ENCODE assay signal across 12 cellular contexts in genomic region chr3:123143669-123144411, GRCh38. TPM values are rescaled to one million over a fixed set of nuclear protein-coding genes. Genes with fewer than 3 reads are reported as not detected.
DNase-seq lines count a peak whose midpoint lies in the region; ATAC-seq lines count a peak whose summit lies in the region.
"Had no signal": no experiment of that assay in that cellular context is flagged by ENCODE, and none has a peak within 500 bp of the region (broad histone marks: within the 10 kb centered on the region; RNA-seq: fewer than 3 reads in every experiment).

No MANE protein-coding gene starts in this region.

- no peak overlapping the region for H3K4me3 ChIP-seq in HUES48 (ENCODE audit: low read depth, low read length)
- no peak overlapping the region for H3K4me3 ChIP-seq in SK-N-MC

- H3K4me3 Mint-ChIP-seq in activated CD8-positive, alpha-beta memory T cell treated with anti-CD3 and anti-CD28 coated beads, Interleukin-2, amount 10 ng/mL, durations not matched to agents 7 days and 5 days: no peak overlapping the region
- H3K4me3 Mint-ChIP-seq: activated T-cell treated with anti-CD3 and anti-CD28 coated beads, Interleukin-2, amount 50 U/mL, for 4 hours had no signal

- H3K36me3 ChIP-seq in HUES48 (ENCODE audit: control insufficient read depth, insufficient read depth, low read length): peaks cover 37% of the 10 kb centered on the region
- H3K36me3 ChIP-seq in SK-N-MC (ENCODE audit: insufficient read depth, low read length): peaks cover 73% of the 10 kb centered on the region

- H3K36me3 Mint-ChIP-seq in activated CD8-positive, alpha-beta memory T cell treated with anti-CD3 and anti-CD28 coated beads, Interleukin-2, amount 10 ng/mL, durations not matched to agents 7 days and 5 days: peaks cover 10% of the 10 kb centered on the region

- ATAC-seq in activated CD8-positive, alpha-beta memory T cell treated with anti-CD3 and anti-CD28 coated beads, Interleukin-2, amount 10 ng/mL, durations not matched to agents 7 days and 5 days: no peak
- no peak for ATAC-seq in HG03135 (IDR thresholded peaks at IDR 0.05; ENCODE audit: unreplicated experiment)
- no peak for ATAC-seq in HG03354 (IDR thresholded peaks at IDR 0.05; ENCODE audit: poor library complexity, severe bottlenecking, unreplicated experiment)
- ATAC-seq: activated T-cell treated with anti-CD3 and anti-CD28 coated beads, Interleukin-2, amount 50 U/mL, for 4 hours; stimulated activated naive CD8-positive, alpha-beta T cell treated with anti-CD3 and anti-CD28 coated beads, Interleukin-15, Interleukin-2, amounts not matched to agents 100 U/mL and 50 U/mL, for 24 hours had no signal

- no peaks in the 10 kb centered on the region for H3K4me1 Mint-ChIP-seq in activated CD8-positive, alpha-beta memory T cell treated with anti-CD3 and anti-CD28 coated beads, Interleukin-2, amount 10 ng/mL, durations not matched to agents 7 days and 5 days

- no peak overlapping the region for H3K9ac ChIP-seq in HUES48 (ENCODE audit: low read depth, low read length)
- H3K9ac ChIP-seq in SK-N-MC (ENCODE audit: insufficient read length): no peak overlapping the region

- no peaks in the 10 kb centered on the region for H3K27me3 ChIP-seq in HUES48 (ENCODE audit: control insufficient read depth, insufficient read depth, low read length)

- CTCF ChIA-PET in activated CD8-positive, alpha-beta memory T cell treated with anti-CD3 and anti-CD28 coated beads, Interleukin-2, amount 10 ng/mL, durations not matched to agents 7 days and 5 days (lab: Charles Lee): no interaction called here

- H3K9me3 Mint-ChIP-seq in activated CD8-positive, alpha-beta memory T cell treated with anti-CD3 and anti-CD28 coated beads, Interleukin-2, amount 10 ng/mL, durations not matched to agents 7 days and 5 days (ENCODE audit: low read depth): no peaks in the 10 kb centered on the region
- H3K9me3 Mint-ChIP-seq: activated T-cell treated with anti-CD3 and anti-CD28 coated beads, Interleukin-2, amount 50 U/mL, for 4 hours had no signal

- no peaks in the 10 kb centered on the region for H3K27me3 Mint-ChIP-seq in activated CD8-positive, alpha-beta memory T cell treated with anti-CD3 and anti-CD28 coated beads, Interleukin-2, amount 10 ng/mL, durations not matched to agents 7 days and 5 days

- H3K4me1 ChIP-seq in HUES48 (ENCODE audit: control insufficient read depth, insufficient read depth, low read length): peaks cover 10% of the 10 kb centered on the region

- H3K27ac Mint-ChIP-seq in activated CD8-positive, alpha-beta memory T cell treated with anti-CD3 and anti-CD28 coated beads, Interleukin-2, amount 10 ng/mL, durations not matched to agents 7 days and 5 days: no peak overlapping the region

- DNase-seq in A172 (ENCODE audit: low spot score) (peak; percentile 85), SK-N-MC (ENCODE audit: low read depth, low spot score) (peak; percentile 87), iris pigment epithelial cell (ENCODE audit: low read depth) (peak; percentile 33), UCSD-AML1 (lab: John Stamatoyannopoulos, UW; ENCODE audit: unreplicated experiment) (no peak)
- no peak for DNase-seq in activated CD8-positive, alpha-beta memory T cell treated with anti-CD3 and anti-CD28 coated beads, Interleukin-2, amount 10 ng/mL, durations not matched to agents 7 days and 5 days
- DNase-seq: activated T-cell treated with anti-CD3 and anti-CD28 coated beads, Interleukin-2, amount 50 U/mL, for 4 hours; AML-193; NCI-H1092 treated with DMSO at 0.1 percent for 48 hours; stimulated activated naive CD8-positive, alpha-beta T cell treated with anti-CD3 and anti-CD28 coated beads, Interleukin-15, Interleukin-2, amounts not matched to agents 100 U/mL and 50 U/mL, for 24 hours had no signal

- peak overlapping the region; percentile 54 for H3K27ac ChIP-seq in HUES48 (ENCODE audit: low read depth, low read length)
- H3K27ac ChIP-seq in SK-N-MC: peak overlapping the region; percentile 86

- no peaks in the 10 kb centered on the region for H3K9me3 ChIP-seq in HUES48 (ENCODE audit: control insufficient read depth, insufficient read depth, low read length)
- H3K9me3 ChIP-seq in SK-N-MC (ENCODE audit: low read depth, low read length): no peaks in the 10 kb centered on the region

RNA-seq across cellular contexts. Expression of gene SEC22A, which starts 57.9 kb away (rescaled TPM):
- 34.6 and 50.6 TPM in 2 replicates for total RNA-seq in A172 (2014; rRNA removed; shearing (Covaris generic))
- total RNA-seq in activated CD8-positive, alpha-beta memory T cell treated with anti-CD3 and anti-CD28 coated beads, Interleukin-2, amount 10 ng/mL, durations not matched to agents 7 days and 5 days: 10 to 100 TPM; 14.5 to 15.2 TPM

Comparison
In these comparisons a context has a peak if more than half of its experiments do, and no peak if none do; other contexts are left out.
1. DNase-seq: peak in A172 (single experiment), SK-N-MC (single experiment) and iris pigment epithelial cell (single experiment); none in activated CD8-positive, alpha-beta memory T cell treated with anti-CD3 and anti-CD28 coated beads, Interleukin-2, amount 10 ng/mL, durations not matched to agents 7 days and 5 days (single experiment) and UCSD-AML1 (single experiment).